ENCODE assay signal across 8 cellular contexts in genomic region chr6:28867078-28867414, GRCh38. TPM values are rescaled to one million over a fixed set of nuclear protein-coding genes. Genes with fewer than 3 reads are reported as not detected.
DNase-seq lines count a peak whose midpoint lies in the region; ATAC-seq and TF ChIP-seq lines count a peak whose summit lies in the region.

No MANE protein-coding gene starts in this region.

- no peaks in the 10 kb centered on the region for H3K36me3 ChIP-seq in CD8-positive, alpha-beta memory T cell (ENCODE audit: insufficient read depth, low read length)
- H3K36me3 ChIP-seq in OCI-LY7 (ENCODE audit: insufficient read depth, low read length), result peaks cover 6% of the 10 kb centered on the region; the same call in 1 of the 2 replicates
- no peaks in the 10 kb centered on the region for H3K36me3 ChIP-seq in muscle layer of colon (ENCODE audit: insufficient read depth, low read length)

- no peaks in the 10 kb centered on the region for H3K27me3 ChIP-seq in CD8-positive, alpha-beta memory T cell (ENCODE audit: insufficient read depth, low read length, poor library complexity, severe bottlenecking)
- H3K27me3 ChIP-seq in muscle layer of colon (ENCODE audit: control insufficient read depth in 1 of 2, insufficient read depth in 2 of 2, low read length in 2 of 2), result no peaks in the 10 kb centered on the region

- peak in 1 of 5 donors; percentile 58 for DNase-seq in CD8-positive, alpha-beta memory T cell
- DNase-seq in OCI-LY7 (ENCODE audit: low spot score) (no peak), DMS53 treated with DMSO at 0.1 percent for 48 hours (lab: John Stamatoyannopoulos, UW; ENCODE audit: unreplicated experiment) (no peak), NCI-H345 (lab: John Stamatoyannopoulos, UW) (no peak)

- peaks cover 24% of the 10 kb centered on the region for H3K4me1 ChIP-seq in CD8-positive, alpha-beta memory T cell (ENCODE audit: insufficient read depth, low read length)
- H3K4me1 ChIP-seq in OCI-LY7 (ENCODE audit: insufficient read depth, low read length, poor library complexity, severe bottlenecking) (peaks cover 51% of the 10 kb centered on the region), muscle layer of colon (ENCODE audit: insufficient read depth, low read length) (peaks cover 16% of the 10 kb centered on the region)

- H3K4me3 Mint-ChIP-seq in CD8-positive, alpha-beta memory T cell, result peak overlapping the region; percentile 88 to 94 (median 91)
- peak overlapping the region; percentile 82 for H3K4me3 Mint-ChIP-seq in dendritic cell treated with granulocyte-macrophage colony-stimulating factor and Interleukin-4, amounts not matched to agents 40 ng/mL and 50 ng/mL, for 4 days

- H4K20me1 ChIP-seq in OCI-LY7 (ENCODE audit: insufficient read depth, low read length), result no peaks in the 10 kb centered on the region

- peak overlapping the region; percentile 42 for H3K4me2 ChIP-seq in OCI-LY7 (ENCODE audit: low read length)

- ATAC-seq in GM21723 (IDR thresholded peaks at IDR 0.05; ENCODE audit: unreplicated experiment), result peak; percentile 32
- no peak for ATAC-seq in HG03469 (IDR thresholded peaks at IDR 0.05; ENCODE audit: unreplicated experiment)

- peak overlapping the region; percentile 58 for H3K4me3 ChIP-seq in CD8-positive, alpha-beta memory T cell (ENCODE audit: low read length)
- peak overlapping the region; percentile 63 for H3K4me3 ChIP-seq in OCI-LY7 (ENCODE audit: low read depth, low read length, poor library complexity, severe bottlenecking)
- H3K4me3 ChIP-seq in muscle layer of colon (ENCODE audit: low read depth in 1 of 2, low read length in 2 of 2), result peak overlapping the region; percentile 69 to 83

- H3K9me3 Mint-ChIP-seq in CD8-positive, alpha-beta memory T cell, result peaks cover 9 to 19% (median 16%) of the 10 kb centered on the region in 5 donors
- H3K9me3 Mint-ChIP-seq in dendritic cell treated with granulocyte-macrophage colony-stimulating factor and Interleukin-4, amounts not matched to agents 40 ng/mL and 50 ng/mL, for 4 days, result no peaks in the 10 kb centered on the region

- no peaks in the 10 kb centered on the region for H3K9me2 ChIP-seq in OCI-LY7 (ENCODE audit: insufficient read depth, low read length)

- intact Hi-C loops in OCI-LY7 (cut with micrococcal nuclease; ENCODE audit: unreplicated experiment), result no loop called here
- intact Hi-C loops in dendritic cell treated with granulocyte-macrophage colony-stimulating factor and Interleukin-4, amounts not matched to agents 40 ng/mL and 50 ng/mL, for 4 days (cut with micrococcal nuclease), result loop anchor here (2.0 to 10.0 kb wide), 4 partner anchors 14 to 1720 kb away; a partner anchor contains a TSS

- peak overlapping the region; percentile 20 for H3K9ac ChIP-seq in muscle layer of colon (ENCODE audit: low read length)

- peak overlapping the region; percentile 71 for H3K27ac ChIP-seq in CD8-positive, alpha-beta memory T cell (ENCODE audit: low read depth, low read length)
- peak overlapping the region; percentile 79 for H3K27ac ChIP-seq in OCI-LY7 (ENCODE audit: low read depth, low read length, poor library complexity, severe bottlenecking)
- H3K27ac ChIP-seq in muscle layer of colon (ENCODE audit: low read depth, low read length), result peak overlapping the region; percentile 70

- no peak for TF ChIP-seq CTCF in OCI-LY7 (conservative IDR thresholded peaks at IDR 0.05; ENCODE audit: low read length)

- peaks cover 34 to 50% (median 42%) of the 10 kb centered on the region in 3 donors for H3K4me1 Mint-ChIP-seq in CD8-positive, alpha-beta memory T cell
- peaks cover 27% of the 10 kb centered on the region for H3K4me1 Mint-ChIP-seq in dendritic cell treated with granulocyte-macrophage colony-stimulating factor and Interleukin-4, amounts not matched to agents 40 ng/mL and 50 ng/mL, for 4 days (ENCODE audit: low read depth)

- BruUV-seq in OCI-LY7 (replicated peaks; lab: Mats Ljungman, UMichigan), result TSS peak; percentile 93

- CTCF ChIA-PET in CD8-positive, alpha-beta memory T cell (lab: Charles Lee), result interaction anchor here (1.3 to 8.3 kb wide), 5 partner anchors 18 to 995 kb away, joined by 3 to 73 read pairs (median 10); partner anchors contain the start of gene TRIM27
- CTCF ChIA-PET in OCI-LY7 (lab: Charles Lee; ENCODE audit: unreplicated experiment), result interaction anchor here (1.2 kb wide), 1 partner anchor 8 kb away, joined by 3 read pairs; no protein-coding TSS in a partner anchor

- peak overlapping the region; percentile 37; the same call in 1 of the 2 replicates for H2AFZ ChIP-seq in OCI-LY7 (ENCODE audit: low read length)

- peak overlapping the region; percentile 82 to 96 (median 92) for H3K27ac Mint-ChIP-seq in CD8-positive, alpha-beta memory T cell
- peak overlapping the region; percentile 93 for H3K27ac Mint-ChIP-seq in dendritic cell treated with granulocyte-macrophage colony-stimulating factor and Interleukin-4, amounts not matched to agents 40 ng/mL and 50 ng/mL, for 4 days

- no peaks in the 10 kb centered on the region for H3K9me3 ChIP-seq in CD8-positive, alpha-beta memory T cell (ENCODE audit: low read length)
- H3K9me3 ChIP-seq in OCI-LY7 (ENCODE audit: low read length) (peaks cover 12% of the 10 kb centered on the region; the same call in 1 of the 2 replicates), muscle layer of colon (ENCODE audit: low read length) (no peaks in the 10 kb centered on the region)

- no peaks in the 10 kb centered on the region for H3K79me2 ChIP-seq in OCI-LY7 (ENCODE audit: insufficient read depth, low read depth, low read length)

- POLR2A ChIA-PET in CD8-positive, alpha-beta memory T cell (lab: Charles Lee), result interaction anchor here (0.9 to 3.3 kb wide), 7 partner anchors 15 to 1735 kb away, joined by 4 to 31 read pairs (median 9); partner anchors contain the start of gene TRIM27
- POLR2A ChIA-PET in OCI-LY7 (lab: Charles Lee), result interaction anchor here (0.6 to 3.4 kb wide), 7 partner anchors 8 to 1058 kb away, joined by 3 to 38 read pairs (median 5); a partner anchor contains a TSS

- peaks cover 0 to 17% (median 3%) of the 10 kb centered on the region in 3 donors for H3K36me3 Mint-ChIP-seq in CD8-positive, alpha-beta memory T cell
- H3K36me3 Mint-ChIP-seq in dendritic cell treated with granulocyte-macrophage colony-stimulating factor and Interleukin-4, amounts not matched to agents 40 ng/mL and 50 ng/mL, for 4 days (ENCODE audit: low read depth), result peaks cover 5% of the 10 kb centered on the region

- H3K27me3 Mint-ChIP-seq in CD8-positive, alpha-beta memory T cell, result peaks cover 2 to 11% of the 10 kb centered on the region in 2 donors
- H3K27me3 Mint-ChIP-seq in dendritic cell treated with granulocyte-macrophage colony-stimulating factor and Interleukin-4, amounts not matched to agents 40 ng/mL and 50 ng/mL, for 4 days, result peaks cover 21% of the 10 kb centered on the region

RNA-seq across cellular contexts. Expression of gene TRIM27, which starts 56.7 kb away (rescaled TPM):
- 10 to 100 TPM; 67.7 to 69.2 TPM for total RNA-seq in CD8-positive, alpha-beta memory T cell
- polyA plus RNA-seq in CD8-positive, alpha-beta memory T cell, result 61.6 TPM
- total RNA-seq in OCI-LY7 (2014; rRNA removed; shearing (Covaris generic)), result 126 and 130 TPM in 2 replicates
- 112 and 116 TPM in 2 replicates for total RNA-seq in OCI-LY7 (2022)
